ENCODE assay signal across 10 cellular contexts in genomic region chr19:49930483-49931011, GRCh38. TPM values are rescaled to one million over a fixed set of nuclear protein-coding genes. Genes with fewer than 3 reads are reported as not detected.
DNase-seq lines count a peak whose midpoint lies in the region; ATAC-seq and TF ChIP-seq lines count a peak whose summit lies in the region.
"Had no signal": no experiment of that assay in that cellular context is flagged by ENCODE, and none has a peak within 500 bp of the region (broad histone marks: within the 10 kb centered on the region; RNA-seq: fewer than 3 reads in every experiment).

No MANE protein-coding gene starts in this region.

- H3K9me3 ChIP-seq in iPS-18c (ENCODE audit: control insufficient read depth, insufficient read depth, low read length) (peaks cover 3% of the 10 kb centered on the region), testis (no peaks in the 10 kb centered on the region)
- H3K9me3 ChIP-seq: left lung had no signal

- POLR2A ChIA-PET in activated CD4-positive, alpha-beta T cell treated with anti-CD3 and anti-CD28 coated beads, Interleukin-2, amount 10 ng/mL, durations not matched to agents 7 days and 5 days (lab: Charles Lee) = no interaction called here
- POLR2A ChIA-PET in activated CD8-positive, alpha-beta T cell treated with anti-CD3 and anti-CD28 coated beads, Interleukin-2, amount 10 ng/mL, durations not matched to agents 7 days and 5 days (lab: Charles Lee) = interaction anchor here (1.1 to 2.5 kb wide), 3 partner anchors 19 to 205 kb away, joined by 3 to 16 read pairs (median 14); partner anchors contain the start of genes AKT1S1 and TBC1D17

- H3K36me3 ChIP-seq in testis (ENCODE audit: low read depth, missing control alignments) = no peaks in the 10 kb centered on the region
- peaks cover 22% of the 10 kb centered on the region for H3K36me3 ChIP-seq in brain microvascular endothelial cell (replicated peaks)

- no peaks in the 10 kb centered on the region for H3K27me3 ChIP-seq in testis
- H3K27me3 ChIP-seq in brain microvascular endothelial cell (replicated peaks) = no peaks in the 10 kb centered on the region
- H3K27me3 ChIP-seq: left lung had no signal

- no peak overlapping the region for H3K27ac Mint-ChIP-seq in activated CD4-positive, alpha-beta T cell treated with anti-CD3 and anti-CD28 coated beads, Interleukin-2, amount 10 ng/mL, durations not matched to agents 7 days and 5 days
- peak overlapping the region; percentile 30 for H3K27ac Mint-ChIP-seq in activated CD8-positive, alpha-beta T cell treated with anti-CD3 and anti-CD28 coated beads, Interleukin-2, amount 10 ng/mL, durations not matched to agents 7 days and 5 days

- CTCF ChIA-PET in activated CD4-positive, alpha-beta T cell treated with anti-CD3 and anti-CD28 coated beads, Interleukin-2, amount 10 ng/mL, durations not matched to agents 7 days and 5 days (lab: Charles Lee) = interaction anchor here (1.0 to 2.6 kb wide), 2 partner anchors 18 to 40 kb away, joined by 3 to 8 read pairs; no protein-coding TSS in a partner anchor
- CTCF ChIA-PET in activated CD8-positive, alpha-beta T cell treated with anti-CD3 and anti-CD28 coated beads, Interleukin-2, amount 10 ng/mL, durations not matched to agents 7 days and 5 days (lab: Charles Lee) = interaction anchor here (1.0 kb wide), 1 partner anchor 67 kb away, joined by 3 read pairs; no protein-coding TSS in a partner anchor

- peaks cover 54% of the 10 kb centered on the region for H3K4me1 Mint-ChIP-seq in activated CD4-positive, alpha-beta T cell treated with anti-CD3 and anti-CD28 coated beads, Interleukin-2, amount 10 ng/mL, durations not matched to agents 7 days and 5 days
- peaks cover 65% of the 10 kb centered on the region for H3K4me1 Mint-ChIP-seq in activated CD8-positive, alpha-beta T cell treated with anti-CD3 and anti-CD28 coated beads, Interleukin-2, amount 10 ng/mL, durations not matched to agents 7 days and 5 days (ENCODE audit: low read depth)

- no peaks in the 10 kb centered on the region for H3K9me3 Mint-ChIP-seq in activated CD4-positive, alpha-beta T cell treated with anti-CD3 and anti-CD28 coated beads, Interleukin-2, amount 10 ng/mL, durations not matched to agents 7 days and 5 days
- no peaks in the 10 kb centered on the region for H3K9me3 Mint-ChIP-seq in activated CD8-positive, alpha-beta T cell treated with anti-CD3 and anti-CD28 coated beads, Interleukin-2, amount 10 ng/mL, durations not matched to agents 7 days and 5 days (ENCODE audit: insufficient read depth)

- ATAC-seq in activated CD8-positive, alpha-beta T cell treated with anti-CD3 and anti-CD28 coated beads, Interleukin-2, amount 10 ng/mL, durations not matched to agents 7 days and 5 days = no peak
- no peak for ATAC-seq in GM19397 (IDR thresholded peaks at IDR 0.05; ENCODE audit: unreplicated experiment)

- TF ChIP-seq POLR2A in testis (IDR thresholded peaks at IDR 0.05) = no peak

- DNase-seq in activated CD4-positive, alpha-beta T cell treated with anti-CD3 and anti-CD28 coated beads, Interleukin-2, amount 10 ng/mL, durations not matched to agents 7 days and 5 days = peak; percentile 13
- no peak for DNase-seq in activated CD4-positive, alpha-beta T cell treated with anti-CD3 and anti-CD28 coated beads, Interleukin-2, amount 50 U/mL, for 1 hour
- DNase-seq in activated CD8-positive, alpha-beta T cell treated with anti-CD3 and anti-CD28 coated beads, Interleukin-2, amount 10 ng/mL, durations not matched to agents 7 days and 5 days = peak; percentile 26
- DNase-seq in testis (no peak), brain microvascular endothelial cell (no peak), COLO668 (lab: John Stamatoyannopoulos, UW; ENCODE audit: unreplicated experiment) (no peak)

- intact Hi-C loops in testis (cut with DNase I; ENCODE audit: low total_unique reads) = no loop called here

- H3K4me3 Mint-ChIP-seq in activated CD4-positive, alpha-beta T cell treated with anti-CD3 and anti-CD28 coated beads, Interleukin-2, amount 10 ng/mL, durations not matched to agents 7 days and 5 days = peak overlapping the region; percentile 93
- peak overlapping the region; percentile 97 for H3K4me3 Mint-ChIP-seq in activated CD8-positive, alpha-beta T cell treated with anti-CD3 and anti-CD28 coated beads, Interleukin-2, amount 10 ng/mL, durations not matched to agents 7 days and 5 days

- WGBS in testis, 2 donors = 34 to 43% methylated on average over 12 to 15 of the region's 15 CpGs

- H3K36me3 Mint-ChIP-seq in activated CD4-positive, alpha-beta T cell treated with anti-CD3 and anti-CD28 coated beads, Interleukin-2, amount 10 ng/mL, durations not matched to agents 7 days and 5 days (ENCODE audit: low read depth) = peaks cover 41% of the 10 kb centered on the region
- H3K36me3 Mint-ChIP-seq in activated CD8-positive, alpha-beta T cell treated with anti-CD3 and anti-CD28 coated beads, Interleukin-2, amount 10 ng/mL, durations not matched to agents 7 days and 5 days (ENCODE audit: low read depth) = peaks cover 49% of the 10 kb centered on the region

- TF ChIP-seq CTCF in testis (IDR thresholded peaks at IDR 0.05) = no peak
- no peak for TF ChIP-seq CTCF in brain microvascular endothelial cell (IDR thresholded peaks at IDR 0.05; ENCODE audit: low read depth, low read length, missing control alignments)

- peak overlapping the region; percentile 55; the same call in 1 of the 2 replicates for H3K4me3 ChIP-seq in iPS-18c (ENCODE audit: insufficient read depth, low read depth, low read length)
- H3K4me3 ChIP-seq in testis = peak overlapping the region; percentile 86 to 98
- no peak overlapping the region for H3K4me3 ChIP-seq in brain microvascular endothelial cell (ENCODE audit: low read depth, low read length)

- no peaks in the 10 kb centered on the region for H3K27me3 Mint-ChIP-seq in activated CD4-positive, alpha-beta T cell treated with anti-CD3 and anti-CD28 coated beads, Interleukin-2, amount 10 ng/mL, durations not matched to agents 7 days and 5 days
- no peaks in the 10 kb centered on the region for H3K27me3 Mint-ChIP-seq in activated CD8-positive, alpha-beta T cell treated with anti-CD3 and anti-CD28 coated beads, Interleukin-2, amount 10 ng/mL, durations not matched to agents 7 days and 5 days (ENCODE audit: low read depth)

- H3K4me1 ChIP-seq in testis = peaks cover 14% of the 10 kb centered on the region

- H3K27ac ChIP-seq in testis = peak overlapping the region; percentile 93 to 96
- no peak overlapping the region for H3K27ac ChIP-seq in brain microvascular endothelial cell

- in situ Hi-C loops in brain microvascular endothelial cell (cut with HindIII; ENCODE audit: low pct_ligation_motif_present, low sequenced_read_pairs) = no loop called here

RNA-seq across cellular contexts. Expression of gene NUP62, which starts 1.2 kb away (rescaled TPM):
- 100 to 1,000 TPM; 111 to 127 TPM for total RNA-seq in activated CD4-positive, alpha-beta T cell treated with anti-CD3 and anti-CD28 coated beads, Interleukin-2, amount 10 ng/mL, durations not matched to agents 7 days and 5 days
- 100 to 1,000 TPM; 116 to 122 TPM for total RNA-seq in activated CD8-positive, alpha-beta T cell treated with anti-CD3 and anti-CD28 coated beads, Interleukin-2, amount 10 ng/mL, durations not matched to agents 7 days and 5 days
- 100 to 1,000 TPM in 1 of 2 donors, 10 to 100 TPM in 1; 78.4 to 112 TPM for total RNA-seq in testis
- polyA plus RNA-seq in testis (ENCODE audit: insufficient read depth, low read depth, low replicate concordance) = 135 TPM

RNA-seq across cellular contexts. Expression of gene ATF5, which starts 1.5 kb away (rescaled TPM):
- 10 to 100 TPM; 10.5 to 12.1 TPM for total RNA-seq in activated CD4-positive, alpha-beta T cell treated with anti-CD3 and anti-CD28 coated beads, Interleukin-2, amount 10 ng/mL, durations not matched to agents 7 days and 5 days
- 1 to 10 TPM; 7.1 to 9.3 TPM for total RNA-seq in activated CD8-positive, alpha-beta T cell treated with anti-CD3 and anti-CD28 coated beads, Interleukin-2, amount 10 ng/mL, durations not matched to agents 7 days and 5 days
- total RNA-seq in testis = 10 to 100 TPM; 31.3 to 38.5 TPM
- 64.5 TPM for polyA plus RNA-seq in testis (ENCODE audit: insufficient read depth, low read depth, low replicate concordance)

RNA-seq across cellular contexts. Expression of gene SIGLEC11, which starts 30.4 kb away (rescaled TPM):
- not detected for total RNA-seq in activated CD4-positive, alpha-beta T cell treated with anti-CD3 and anti-CD28 coated beads, Interleukin-2, amount 10 ng/mL, durations not matched to agents 7 days and 5 days
- total RNA-seq in activated CD8-positive, alpha-beta T cell treated with anti-CD3 and anti-CD28 coated beads, Interleukin-2, amount 10 ng/mL, durations not matched to agents 7 days and 5 days = not detected
- 1 to 10 TPM; 6.0 to 8.5 TPM for total RNA-seq in testis
- 5.8 TPM for polyA plus RNA-seq in testis (ENCODE audit: insufficient read depth, low read depth, low replicate concordance)
- total RNA-seq: Daoy had no signal

RNA-seq across cellular contexts. Expression of gene IL4I1, which starts 33.9 kb away (rescaled TPM):
- 1 to 10 TPM; 3.7 to 4.2 TPM for total RNA-seq in activated CD4-positive, alpha-beta T cell treated with anti-CD3 and anti-CD28 coated beads, Interleukin-2, amount 10 ng/mL, durations not matched to agents 7 days and 5 days
- total RNA-seq in activated CD8-positive, alpha-beta T cell treated with anti-CD3 and anti-CD28 coated beads, Interleukin-2, amount 10 ng/mL, durations not matched to agents 7 days and 5 days = 1 to 10 TPM; 1.2 to 1.6 TPM
- total RNA-seq in testis = 10 to 100 TPM; 17.1 to 20.4 TPM
- 61.9 TPM for polyA plus RNA-seq in testis (ENCODE audit: insufficient read depth, low read depth, low replicate concordance)

RNA-seq across cellular contexts. Expression of gene TBC1D17, which starts 53.0 kb away (rescaled TPM):
- total RNA-seq in activated CD4-positive, alpha-beta T cell treated with anti-CD3 and anti-CD28 coated beads, Interleukin-2, amount 10 ng/mL, durations not matched to agents 7 days and 5 days = 10 to 100 TPM; 33.2 to 33.8 TPM
- total RNA-seq in activated CD8-positive, alpha-beta T cell treated with anti-CD3 and anti-CD28 coated beads, Interleukin-2, amount 10 ng/mL, durations not matched to agents 7 days and 5 days = 10 to 100 TPM; 28.6 to 30.8 TPM
- 10 to 100 TPM; 47.2 to 49.1 TPM for total RNA-seq in testis
- polyA plus RNA-seq in testis (ENCODE audit: insufficient read depth, low read depth, low replicate concordance) = 31.1 TPM

Comparison
In these comparisons a context has a peak if more than half of its experiments do, and no peak if none do; other contexts are left out.
1. DNase-seq: peak in activated CD4-positive, alpha-beta T cell treated with anti-CD3 and anti-CD28 coated beads, Interleukin-2, amount 10 ng/mL, durations not matched to agents 7 days and 5 days (single experiment) and activated CD8-positive, alpha-beta T cell treated with anti-CD3 and anti-CD28 coated beads, Interleukin-2, amount 10 ng/mL, durations not matched to agents 7 days and 5 days (single experiment); none in activated CD4-positive, alpha-beta T cell treated with anti-CD3 and anti-CD28 coated beads, Interleukin-2, amount 50 U/mL, for 1 hour (single experiment), testis (single experiment), brain microvascular endothelial cell (single experiment) and COLO668 (single experiment).
2. RNA of gene SIGLEC11, which starts 30.4 kb away (total RNA-seq): 6.0 to 8.5 TPM in testis; not detected in activated CD4-positive, alpha-beta T cell treated with anti-CD3 and anti-CD28 coated beads, Interleukin-2, amount 10 ng/mL, durations not matched to agents 7 days and 5 days and not detected in activated CD8-positive, alpha-beta T cell treated with anti-CD3 and anti-CD28 coated beads, Interleukin-2, amount 10 ng/mL, durations not matched to agents 7 days and 5 days; every median in the first group is over 4 times any median in the second.